Comparison of ENCODE assay signal across 11 cellular contexts in the genomic region with DNA sequence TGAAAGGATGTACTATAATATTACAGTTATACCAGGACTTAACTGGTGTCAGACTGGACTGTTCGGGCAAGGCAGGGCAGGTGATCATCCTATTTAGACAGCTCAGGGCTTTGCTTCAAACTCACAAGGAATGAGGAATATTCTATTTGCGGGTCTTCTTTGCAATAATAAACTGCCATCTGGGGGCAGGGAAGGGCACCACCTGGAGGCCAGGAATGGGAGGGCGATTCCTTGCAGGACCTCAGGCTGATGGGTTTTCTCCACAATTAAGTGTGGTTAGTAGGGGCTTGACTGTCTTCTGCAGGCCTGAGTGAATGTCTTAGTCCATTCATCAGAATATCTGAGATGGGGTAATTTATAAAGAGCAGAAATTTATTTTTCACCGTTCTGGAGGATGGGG.
DNase-seq lines count a peak whose midpoint lies in the region; ATAC-seq and TF ChIP-seq lines count a peak whose summit lies in the region.
"Had no signal": no experiment of that assay in that cellular context is flagged by ENCODE, and none has a peak within 500 bp of the region (broad histone marks: within the 10 kb centered on the region; RNA-seq: fewer than 3 reads in every experiment).

No MANE protein-coding gene starts in this region.

- H3K9me3 ChIP-seq in heart left ventricle = peaks cover 0 to 3% (median 0%) of the 10 kb centered on the region in 12 donors
- H3K9me3 ChIP-seq in right atrium auricular region = no peaks in the 10 kb centered on the region
- H3K9me3 ChIP-seq in OCI-LY1 (ENCODE audit: low read length) = no peaks in the 10 kb centered on the region
- H3K9me3 ChIP-seq in esophagus squamous epithelium = no peaks in the 10 kb centered on the region
- no peaks in the 10 kb centered on the region for H3K9me3 ChIP-seq in thoracic aorta

- no peaks in the 10 kb centered on the region for H3K79me2 ChIP-seq in OCI-LY1 (ENCODE audit: insufficient read depth, low read length)

- 38 to 83% (median 58%) methylated on average over 4 of the region's 4 CpGs for WGBS in heart left ventricle, 4 donors
- WGBS in esophagus squamous epithelium, 2 donors = 58 to 67% methylated on average over 3 to 4 of the region's 4 CpGs

- no peaks in the 10 kb centered on the region for H4K20me1 ChIP-seq in OCI-LY1 (ENCODE audit: insufficient read depth, low read length)

- TF ChIP-seq CTCF in heart left ventricle (IDR thresholded peaks at IDR 0.05) = peak in 11 of 12 donors; percentile 8 to 57 (median 30)
- peak in 1 of 2 donors; percentile 67 for TF ChIP-seq CTCF in right atrium auricular region (IDR thresholded peaks at IDR 0.05)
- TF ChIP-seq CTCF in OCI-LY1 (IDR thresholded peaks at IDR 0.05; ENCODE audit: low read length) = peak; percentile 58
- peak in 5 of 6 experiments; percentile 18 to 48 (median 29) for TF ChIP-seq CTCF in esophagus squamous epithelium (IDR thresholded peaks at IDR 0.05)
- TF ChIP-seq CTCF in thoracic aorta (IDR thresholded peaks at IDR 0.05) = peak; percentile 54

- no peak for TF ChIP-seq POLR2A in heart left ventricle (IDR thresholded peaks at IDR 0.05)
- no peak for TF ChIP-seq POLR2A in esophagus squamous epithelium (IDR thresholded peaks at IDR 0.05)

- H3K36me3 ChIP-seq in heart left ventricle (no peaks in the 10 kb centered on the region), right atrium auricular region (no peaks in the 10 kb centered on the region), OCI-LY1 (ENCODE audit: insufficient read depth, low read length) (no peaks in the 10 kb centered on the region), esophagus squamous epithelium (no peaks in the 10 kb centered on the region), thoracic aorta (no peaks in the 10 kb centered on the region)

- no peaks in the 10 kb centered on the region for H3F3A ChIP-seq in OCI-LY1 (ENCODE audit: insufficient read depth, low read length)

- H2AFZ ChIP-seq in OCI-LY1 (ENCODE audit: low read length) = no peak overlapping the region

- H3K27ac ChIP-seq in heart left ventricle (no peak overlapping the region), right atrium auricular region (no peak overlapping the region), OCI-LY1 (ENCODE audit: low read depth, low read length, poor library complexity, severe bottlenecking) (no peak overlapping the region), esophagus squamous epithelium (no peak overlapping the region), thoracic aorta (no peak overlapping the region)

- no peak overlapping the region for H3K4me3 ChIP-seq in heart left ventricle
- no peak overlapping the region for H3K4me3 ChIP-seq in right atrium auricular region
- no peak overlapping the region for H3K4me3 ChIP-seq in OCI-LY1 (ENCODE audit: low read depth, low read length, poor library complexity, severe bottlenecking)
- no peak overlapping the region for H3K4me3 ChIP-seq in esophagus squamous epithelium
- H3K4me3 ChIP-seq in thoracic aorta = no peak overlapping the region

- DNase-seq in heart left ventricle (peak in 1 of 5 donors; percentile 18), right atrium auricular region (ENCODE audit: low spot score) (no peak), esophagus squamous epithelium (lab: John Stamatoyannopoulos, UW) (no peak), thoracic aorta (ENCODE audit: low spot score) (no peak), SHP77 treated with DMSO at 0.1 percent for 48 hours (lab: John Stamatoyannopoulos, UW) (no peak), NCI-H128 (lab: John Stamatoyannopoulos, UW; ENCODE audit: unreplicated experiment) (no peak)
- DNase-seq: NCI-H146 had no signal

- H3K4me2 ChIP-seq in OCI-LY1 (ENCODE audit: low read length) = no peak overlapping the region

- intact Hi-C loops in heart left ventricle (cut with DNase I) = loop anchor here in 3 of 10 donors (2.0 to 10.0 kb wide), 3 partner anchors 150 to 270 kb away; no protein-coding TSS in a partner anchor
- intact Hi-C loops in esophagus squamous epithelium (cut with DNase I) = no loop called here

- ATAC-seq in heart left ventricle = no peak
- no peak for ATAC-seq in thoracic aorta (ENCODE audit: insufficient number of reproducible peaks, low FRiP score, low read depth)
- no peak for ATAC-seq in HG03196 (IDR thresholded peaks at IDR 0.05; ENCODE audit: unreplicated experiment)
- ATAC-seq: activated naive CD4-positive, alpha-beta T cell treated with anti-CD3 and anti-CD28 coated beads, Interleukin-2, amount 50 U/mL, for 72 hours; naive thymus-derived CD4-positive, alpha-beta T cell had no signal

- H3K9ac ChIP-seq in OCI-LY1 (ENCODE audit: low read length) = no peak overlapping the region

- H3K27me3 ChIP-seq in heart left ventricle = peaks cover 0 to 13% (median 0%) of the 10 kb centered on the region in 9 donors
- H3K27me3 ChIP-seq in right atrium auricular region = no peaks in the 10 kb centered on the region
- no peaks in the 10 kb centered on the region for H3K27me3 ChIP-seq in OCI-LY1 (ENCODE audit: insufficient read depth, low read length)
- no peaks in the 10 kb centered on the region for H3K27me3 ChIP-seq in esophagus squamous epithelium
- H3K27me3 ChIP-seq in thoracic aorta (replicated peaks; ENCODE audit: insufficient read depth) = no peaks in the 10 kb centered on the region

- H3K4me1 ChIP-seq in heart left ventricle = no peaks in the 10 kb centered on the region
- no peaks in the 10 kb centered on the region for H3K4me1 ChIP-seq in right atrium auricular region
- H3K4me1 ChIP-seq in OCI-LY1 (ENCODE audit: insufficient read depth, low read length, severe bottlenecking) = no peaks in the 10 kb centered on the region
- H3K4me1 ChIP-seq in esophagus squamous epithelium = no peaks in the 10 kb centered on the region
- no peaks in the 10 kb centered on the region for H3K4me1 ChIP-seq in thoracic aorta (ENCODE audit: control insufficient read depth in 1 of 2, low read depth in 2 of 2)

- no peaks in the 10 kb centered on the region for H3K9me2 ChIP-seq in OCI-LY1 (ENCODE audit: low read depth, low read length)
